9 cellular contexts compared by ENCODE assay signal in the genomic region with DNA sequence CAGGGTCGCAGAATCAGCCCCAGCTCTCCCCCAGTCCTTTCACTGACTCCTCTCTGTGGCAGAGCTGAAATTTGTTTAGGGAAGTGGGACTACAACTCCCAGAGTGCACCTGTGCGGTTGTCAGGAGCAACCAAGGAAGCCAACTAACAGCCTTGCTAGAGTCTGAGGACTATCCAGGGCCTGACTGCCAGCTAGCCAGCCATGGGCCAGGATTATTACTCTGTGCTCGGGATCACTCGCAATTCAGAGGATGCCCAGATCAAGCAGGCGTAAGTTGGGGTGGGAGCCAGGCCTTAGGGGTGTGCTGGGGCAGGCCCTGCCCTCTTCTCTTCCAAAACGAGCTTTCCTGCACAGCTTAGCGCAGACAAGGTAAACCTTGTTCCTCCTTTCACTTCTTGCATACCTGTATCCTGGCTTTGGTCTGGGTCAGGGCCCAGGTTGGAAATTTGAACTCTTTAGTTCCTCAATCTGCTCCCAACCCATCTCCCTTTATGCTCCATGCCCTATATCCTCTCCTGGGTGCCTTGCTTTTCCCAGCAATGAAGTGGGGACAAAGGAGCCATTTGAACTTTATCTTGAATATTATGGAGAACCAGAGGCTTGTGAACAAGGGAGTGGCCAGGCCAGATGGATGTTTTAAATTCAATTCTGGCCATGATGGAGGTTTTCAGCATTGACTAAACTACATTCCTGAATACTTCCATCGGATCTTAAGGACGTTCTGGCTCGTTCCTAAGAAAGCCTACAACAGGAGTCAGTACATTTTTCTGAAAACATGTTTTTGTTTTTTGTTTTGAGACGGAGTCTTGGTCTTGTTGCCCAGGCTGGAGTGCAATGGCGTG. TPM values are rescaled to one million over a fixed set of nuclear protein-coding genes. Genes with fewer than 3 reads are reported as not detected.
A peak's percentile ranks its signal among the peaks of the same experiment; 100 is the strongest.
DNase-seq lines count a peak whose midpoint lies in the region; ATAC-seq and TF ChIP-seq lines count a peak whose summit lies in the region.
"Had no signal": no experiment of that assay in that cellular context is flagged by ENCODE, and none has a peak within 500 bp of the region (broad histone marks: within the 10 kb centered on the region; RNA-seq: fewer than 3 reads in every experiment).

TSS of gene DNAJB13 (plus strand) at position 158 of the 842 bp plus-strand sequence. CDS start at position 202, 44 bp downstream.

- WGBS in sigmoid colon, 2 donors = 85 to 89% methylated on average over 12 of the region's 12 CpGs

- ATAC-seq in GM19324 (IDR thresholded peaks at IDR 0.05; ENCODE audit: low FRiP score, unreplicated experiment) (peak; percentile 49), HG03432 (IDR thresholded peaks at IDR 0.05; ENCODE audit: unreplicated experiment) (peak; percentile 73)

- H3K9me3 ChIP-seq in sigmoid colon = no peaks in the 10 kb centered on the region

- DNase-seq in DMS79 (lab: John Stamatoyannopoulos, UW) (peak; percentile 47), RKO (ENCODE audit: low spot score) (peak; percentile 68), fibroblast of mammary gland (ENCODE audit: low read depth) (peak; percentile 44), sigmoid colon (peak; percentile 33), NCI-H2081 treated with DMSO at 0.1 percent for 48 hours (lab: John Stamatoyannopoulos, UW) (no peak)
- DNase-seq in stimulated activated CD4-positive, alpha-beta T cell treated with anti-CD3 and anti-CD28 coated beads, Interleukin-12 subunit alpha, Interleukin-12 subunit beta, amount 100 ng/mL, for 4 hours = no peak

- no peak for TF ChIP-seq POLR2A in sigmoid colon (IDR thresholded peaks at IDR 0.05)

- no peak for TF ChIP-seq EP300 in sigmoid colon (IDR thresholded peaks at IDR 0.05)

- no peak within 1 kb of the TSS for H3K4me3 ChIP-seq in fibroblast of mammary gland (ENCODE audit: control insufficient read depth, low read depth, low read length)
- no peak within 1 kb of the TSS for H3K4me3 ChIP-seq in sigmoid colon

- peaks cover 0 to 3% (median 0%) of the 10 kb centered on the region in 3 donors for H3K27me3 ChIP-seq in sigmoid colon

- H3K36me3 ChIP-seq in sigmoid colon = no peaks in the 10 kb centered on the region

- H3K4me1 ChIP-seq in sigmoid colon = no peaks in the 10 kb centered on the region

- H3K27ac ChIP-seq in sigmoid colon = no peak within 1 kb of the TSS
- H3K27ac ChIP-seq: KMS-11 had no signal

- TF ChIP-seq CTCF in fibroblast of mammary gland (conservative IDR thresholded peaks at IDR 0.05; ENCODE audit: control insufficient read depth, insufficient read depth, low read depth, low read length) (no peak), sigmoid colon (IDR thresholded peaks at IDR 0.05) (no peak)

- intact Hi-C loops in sigmoid colon (cut with DNase I) = no loop called here

RNA-seq across cellular contexts. Expression of gene DNAJB13, which starts in this region (rescaled TPM):
- total RNA-seq in sigmoid colon = under 1 TPM in 1 of 4 donors, not detected in 3; 0.27 TPM
- polyA plus RNA-seq in sigmoid colon = not detected

Comparison
In these comparisons a context has a peak if more than half of its experiments do, and no peak if none do; other contexts are left out.
1. Peak in DNase-seq in sigmoid colon; RNA of the gene not detected or under 1 TPM.
2. DNase-seq: peak in DMS79 (single experiment), RKO (single experiment) and fibroblast of mammary gland (single experiment); none in stimulated activated CD4-positive, alpha-beta T cell treated with anti-CD3 and anti-CD28 coated beads, Interleukin-12 subunit alpha, Interleukin-12 subunit beta, amount 100 ng/mL, for 4 hours (single experiment) and NCI-H2081 treated with DMSO at 0.1 percent for 48 hours (single experiment).